In the genomic region with DNA sequence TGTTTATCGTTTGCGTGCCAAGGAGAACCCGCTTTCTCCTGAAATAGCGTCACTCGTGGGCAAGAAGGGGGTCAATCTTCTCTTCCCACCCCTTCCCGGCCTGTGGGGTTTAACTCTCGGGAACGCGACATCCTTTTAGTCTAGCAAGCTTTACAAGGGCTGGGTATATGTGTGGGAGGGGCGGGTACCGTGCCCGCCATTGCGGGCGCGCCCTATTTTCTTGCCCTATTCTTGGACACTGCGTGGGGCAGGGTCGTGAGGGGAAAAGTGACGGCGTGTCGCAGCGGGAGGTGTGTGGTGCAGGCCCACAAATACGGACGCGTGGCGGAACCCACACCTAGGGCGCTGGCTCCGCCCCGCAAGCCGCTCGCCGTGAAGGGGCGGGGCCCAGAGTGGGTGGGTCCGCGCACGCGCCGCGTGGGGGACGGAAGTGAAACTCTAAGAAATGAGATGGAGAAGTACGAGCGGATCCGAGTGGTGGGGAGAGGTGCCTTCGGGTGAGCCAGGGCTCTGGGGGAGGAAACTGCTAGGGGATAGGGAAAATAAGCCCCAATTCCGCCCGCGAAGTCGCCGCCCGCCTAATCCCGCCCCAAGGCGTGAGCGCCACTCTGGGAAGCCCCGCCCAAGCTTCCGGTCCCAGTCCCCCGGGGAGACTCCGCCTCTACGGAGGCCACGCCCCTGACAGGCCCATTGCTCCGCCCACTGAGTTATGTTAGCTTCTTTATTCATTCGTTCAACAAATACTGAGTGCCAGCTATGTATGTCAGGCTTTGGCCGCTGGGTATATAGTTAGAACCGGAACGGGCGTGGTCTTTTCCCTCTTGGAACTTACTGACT, we compare ENCODE assay signal across 8 cellular contexts. TPM values are rescaled to one million over a fixed set of nuclear protein-coding genes. Genes with fewer than 3 reads are reported as not detected.
DNase-seq lines count a peak whose midpoint lies in the region; ATAC-seq, FAIRE-seq and TF ChIP-seq lines count a peak whose summit lies in the region.

NEK8 (plus strand) TSS at position 425 of the 837 bp plus-strand sequence; CDS start at position 451, 26 bp downstream.

- H3K27me3 ChIP-seq in left ventricle myocardium inferior (ENCODE audit: low read depth) (no peaks in the 10 kb centered on the region), upper lobe of left lung (no peaks in the 10 kb centered on the region)

- no peaks in the 10 kb centered on the region for H3K9me3 Mint-ChIP-seq in progenitor cell of endocrine pancreas (ENCODE audit: low read depth)

- H3K4me1 ChIP-seq in left ventricle myocardium inferior = peaks cover 43% of the 10 kb centered on the region
- H3K4me1 ChIP-seq in upper lobe of left lung = peaks cover 25 to 51% (median 38%) of the 10 kb centered on the region in 4 donors

- peak; percentile 95 for FAIRE-seq in GM12892 (lab: Jason Lieb, UNC)

- WGBS in upper lobe of left lung, 2 donors = 0 to 1% methylated on average over 48 to 64 of the region's 64 CpGs

- no peak for TF ChIP-seq EP300 in upper lobe of left lung (IDR thresholded peaks at IDR 0.05)

- H3K9me3 ChIP-seq in left ventricle myocardium inferior (replicated peaks) = no peaks in the 10 kb centered on the region
- no peaks in the 10 kb centered on the region for H3K9me3 ChIP-seq in upper lobe of left lung

- H3K4me3 Mint-ChIP-seq in progenitor cell of endocrine pancreas (ENCODE audit: low read depth) = peak within 1 kb of the TSS; percentile 89

- DNase-seq in GM12892 (ENCODE audit: insufficient read length) = peak; percentile 80
- peak; percentile 81 for DNase-seq in NCI-H146 treated with DMSO at 0.1 percent for 48 hours (lab: John Stamatoyannopoulos, UW; ENCODE audit: unreplicated experiment)
- DNase-seq in T-helper 1 cell = peak; percentile 92 to 98 (median 94)
- DNase-seq in amniotic stem cell (lab: John Stamatoyannopoulos, UW) = peak; percentile 91
- peak; percentile 95 for DNase-seq in left ventricle myocardium inferior
- peak; percentile 95 for DNase-seq in progenitor cell of endocrine pancreas (ENCODE audit: low spot score, unreplicated experiment)
- DNase-seq in upper lobe of left lung = peak; percentile 97 to 98

- no peaks in the 10 kb centered on the region for H3K27me3 Mint-ChIP-seq in progenitor cell of endocrine pancreas

- peaks cover 22% of the 10 kb centered on the region for H3K4me1 Mint-ChIP-seq in progenitor cell of endocrine pancreas (ENCODE audit: low read depth)

- H3K36me3 ChIP-seq in left ventricle myocardium inferior = peaks cover 12% of the 10 kb centered on the region
- H3K36me3 ChIP-seq in upper lobe of left lung = peaks cover 0 to 14% (median 12%) of the 10 kb centered on the region in 4 donors

- TF ChIP-seq POLR2A in GM12892 (IDR thresholded peaks at IDR 0.05; ENCODE audit: low read depth, low read length) = peak; percentile 62; the same call in 1 of the 2 replicates
- peak in 3 of 4 donors; percentile 27 to 83 (median 51) for TF ChIP-seq POLR2A in upper lobe of left lung (IDR thresholded peaks at IDR 0.05)

- intact Hi-C loops in left ventricle myocardium inferior (cut with micrococcal nuclease) = no loop called here

- peak within 1 kb of the TSS; percentile 98 for H3K27ac ChIP-seq in left ventricle myocardium inferior (replicated peaks)
- peak within 1 kb of the TSS; percentile 92 to 96 (median 95) for H3K27ac ChIP-seq in upper lobe of left lung

- H3K4me3 ChIP-seq in left ventricle myocardium inferior = peak within 1 kb of the TSS; percentile 78
- peak within 1 kb of the TSS; percentile 53 to 75 (median 66) for H3K4me3 ChIP-seq in upper lobe of left lung

- peak within 1 kb of the TSS; percentile 98 for H3K27ac Mint-ChIP-seq in progenitor cell of endocrine pancreas

- TF ChIP-seq CTCF in left ventricle myocardium inferior (IDR thresholded peaks at IDR 0.05; ENCODE audit: borderline replicate concordance) (no peak), progenitor cell of endocrine pancreas (IDR thresholded peaks at IDR 0.05; ENCODE audit: unreplicated experiment) (no peak), upper lobe of left lung (IDR thresholded peaks at IDR 0.05) (peak in 2 of 6 experiments; percentile 5 to 11)

- H3K36me3 Mint-ChIP-seq in progenitor cell of endocrine pancreas (ENCODE audit: insufficient read depth) = peaks cover 7% of the 10 kb centered on the region

- peak; percentile 56 for ATAC-seq in HG02798 (IDR thresholded peaks at IDR 0.05; ENCODE audit: poor library complexity, unreplicated experiment)
- peak; percentile 89 to 92 for ATAC-seq in upper lobe of left lung (ENCODE audit: low FRiP score in 2 of 2)

RNA-seq across cellular contexts. Expression of gene NEK8, which starts in this region (rescaled TPM):
- polyA plus RNA-seq in GM12892 (2012; ENCODE audit: missing spikeins) = 6.9 TPM
- total RNA-seq in left ventricle myocardium inferior (1.4 TPM), progenitor cell of endocrine pancreas (15.4 and 16.8 TPM in 2 replicates), upper lobe of left lung (10 to 100 TPM in 3 of 6 donors, 1 to 10 TPM in 3; 3.5 to 34.6 (median 13.0) TPM)

Comparison
In these comparisons a context has a peak if more than half of its experiments do, and no peak if none do; other contexts are left out.
1. Peak in every context shown above with its lines: DNase-seq, ATAC-seq, H3K4me3 ChIP-seq and H3K27ac ChIP-seq.